20 cellular contexts compared by ENCODE assay signal in the genomic region with DNA sequence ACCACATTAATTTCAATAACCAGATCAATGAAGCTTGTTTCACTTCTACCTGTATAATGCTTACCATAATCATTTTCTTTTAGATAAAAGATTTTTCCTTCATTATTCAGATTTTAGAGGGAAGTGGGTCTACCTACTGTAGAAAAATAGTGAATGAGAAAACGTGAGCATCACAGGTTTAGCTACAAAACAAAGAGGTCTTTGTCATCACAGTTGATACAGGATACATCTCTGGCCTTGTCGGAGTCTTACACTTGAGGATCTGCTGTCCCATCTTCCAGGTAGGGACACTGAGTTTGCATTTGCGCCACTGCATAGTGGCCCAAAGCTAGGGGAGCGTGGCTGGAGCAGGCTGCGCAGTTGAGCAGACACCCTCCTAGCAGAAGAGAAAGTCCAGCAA. TPM values are rescaled to one million over a fixed set of nuclear protein-coding genes. Genes with fewer than 3 reads are reported as not detected.
DNase-seq lines count a peak whose midpoint lies in the region; ATAC-seq, FAIRE-seq and TF ChIP-seq lines count a peak whose summit lies in the region.
"Had no signal": no experiment of that assay in that cellular context is flagged by ENCODE, and none has a peak within 500 bp of the region (broad histone marks: within the 10 kb centered on the region; RNA-seq: fewer than 3 reads in every experiment).

No MANE protein-coding gene starts in this region.

- intact Hi-C loops in HepG2 (cut with micrococcal nuclease; ENCODE audit: unreplicated experiment) (no loop called here), right lobe of liver (cut with DNase I) (no loop called here)

- H3K27me3 Mint-ChIP-seq in immature natural killer cell (ENCODE audit: low read depth in 3 of 3), result peaks cover 9 to 26% (median 12%) of the 10 kb centered on the region in 3 donors

- H3K9ac ChIP-seq in HepG2 (ENCODE audit: insufficient read depth, low read depth, low read length), result no peak overlapping the region
- H3K9ac ChIP-seq: GM23248 had no signal

- H3K4me3 ChIP-seq in HepG2 (replicated peaks in 1 of 3; ENCODE audit: insufficient read depth in 1 of 3, low read depth in 2 of 3, low read length in 3 of 3), result no peak overlapping the region
- no peak overlapping the region for H3K4me3 ChIP-seq in right lobe of liver
- H3K4me3 ChIP-seq: GM23248, SJCRH30 had no signal

- H3K9me3 ChIP-seq in HepG2 (ENCODE audit: low read length) (no peaks in the 10 kb centered on the region), right lobe of liver (no peaks in the 10 kb centered on the region)
- H3K9me3 ChIP-seq: SJCRH30 had no signal

- H3K36me3 ChIP-seq in HepG2 (replicated peaks in 1 of 2; ENCODE audit: control insufficient read depth in 1 of 2, insufficient read depth in 2 of 2, low read length in 2 of 2) (peaks cover 3 to 8% of the 10 kb centered on the region in 2 experiments; a peak in 3 of 5 replicates), right lobe of liver (no peaks in the 10 kb centered on the region)
- H3K36me3 ChIP-seq: SJCRH30 had no signal

- no peak for FAIRE-seq in HepG2 (lab: Jason Lieb, UNC)
- FAIRE-seq: D721Med had no signal

- WGBS in HepG2 (ENCODE audit: low lambda C conversion rate), result 95% methylated on average over 5 of the region's 5 CpGs
- 88% methylated on average over 2 of the region's 5 CpGs for WGBS in right lobe of liver (ENCODE audit: insufficient coverage, low coverage, low lambda C conversion rate, missing lambda C conversion rate)

- no peak overlapping the region for H3K4me2 ChIP-seq in HepG2 (ENCODE audit: low read depth, low read length)

- POLR2A ChIA-PET in HepG2 (lab: Yijun Ruan, JAX) (no interaction called here), RWPE1 (lab: Yijun Ruan, JAX; ENCODE audit: low non-redundant PET) (no interaction called here)

- in situ Hi-C loops in HepG2 (cut with HindIII; ENCODE audit: extremely low pct_ligation_motif_present, low pct_unique_long_range_greater_than_20kb), result no loop called here

- peaks cover 36% of the 10 kb centered on the region for H3K4me1 ChIP-seq in HepG2 (ENCODE audit: insufficient read depth, low read length)
- H3K4me1 ChIP-seq in right lobe of liver, result no peaks in the 10 kb centered on the region
- H3K4me1 ChIP-seq: SJCRH30 had no signal

- no peak for TF ChIP-seq RAD21 in HepG2 (CRISPR knock-in tag; IDR thresholded peaks at IDR 0.05)

- peaks cover 39 to 48% of the 10 kb centered on the region in 2 donors for H3K4me1 Mint-ChIP-seq in immature natural killer cell
- H3K4me1 Mint-ChIP-seq: CD4-positive, CD25-positive, alpha-beta regulatory T cell had no signal

- BruUV-seq in HepG2 (replicated peaks; lab: Mats Ljungman, UMichigan), result no TSS peak

- CTCF ChIA-PET in HepG2 (lab: Yijun Ruan, JAX; ENCODE audit: low intra/inter-chr PET ratio, low total read pairs) (no interaction called here), RWPE1 (lab: Yijun Ruan, JAX) (interaction anchor here (0.7 kb wide), 1 partner anchor 378 kb away, joined by 3 read pairs; no protein-coding TSS in a partner anchor)

- DNase-seq in HepG2 (ENCODE audit: low spot score) (no peak), right lobe of liver (no peak), immature natural killer cell (no peak), RWPE1 (ENCODE audit: low spot score) (no peak), amygdala (lab: John Stamatoyannopoulos, UW) (no peak)
- DNase-seq: ACHN; CD4-positive, CD25-positive, alpha-beta regulatory T cell; GM23248; HCEC 1CT; NCI-H1105 treated with DMSO at 0.1 percent for 48 hours; NCI-H187; NCI-H345; NCI-H526 treated with DMSO at 0.1 percent for 48 hours; SJCRH30 had no signal

- peak overlapping the region; percentile 41 to 85 (median 74) for H3K27ac Mint-ChIP-seq in immature natural killer cell
- H3K27ac Mint-ChIP-seq: CD4-positive, CD25-positive, alpha-beta regulatory T cell had no signal

- peaks cover 0 to 4% (median 0%) of the 10 kb centered on the region in 3 donors for H3K36me3 Mint-ChIP-seq in immature natural killer cell

- TF ChIP-seq CTCF in HepG2 (CRISPR knock-in tag; IDR thresholded peaks at IDR 0.05) (no peak), right lobe of liver (IDR thresholded peaks at IDR 0.05) (no peak), RWPE1 (conservative IDR thresholded peaks at IDR 0.05; ENCODE audit: low read depth) (no peak)

- H3K27me3 ChIP-seq in HepG2 (ENCODE audit: control insufficient read depth in 1 of 2, insufficient read depth in 2 of 2, low read length in 2 of 2) (no peaks in the 10 kb centered on the region; a peak in 1 of 5 replicates), right lobe of liver (no peaks in the 10 kb centered on the region)
- H3K27me3 ChIP-seq: SJCRH30 had no signal

- H3K27ac ChIP-seq in HepG2 (ENCODE audit: extremely low read length, insufficient read depth, low read length) (no peak overlapping the region), right lobe of liver (no peak overlapping the region), RWPE1 (no peak overlapping the region)
- H3K27ac ChIP-seq: GM23248, SJCRH30 had no signal

- TF ChIP-seq EP300 in HepG2 (IDR thresholded peaks at IDR 0.05; ENCODE audit: low read depth in 2 of 2, low read length in 2 of 2), result no peak
- TF ChIP-seq EP300 in HepG2 (CRISPR knock-in tag; IDR thresholded peaks at IDR 0.05; ENCODE audit: borderline replicate concordance), result no peak

- TF ChIP-seq POLR2A in HepG2 (IDR thresholded peaks at IDR 0.05; ENCODE audit: insufficient read depth in 1 of 2, low read depth in 2 of 2, low read length in 2 of 2), result no peak
- no peak for TF ChIP-seq POLR2A in right lobe of liver (IDR thresholded peaks at IDR 0.05)

- no peaks in the 10 kb centered on the region for H3K79me2 ChIP-seq in HepG2 (ENCODE audit: insufficient read depth, low read length)

- H3K4me3 Mint-ChIP-seq in immature natural killer cell, result peak overlapping the region; percentile 68 to 80 (median 73)
- H3K4me3 Mint-ChIP-seq: CD4-positive, CD25-positive, alpha-beta regulatory T cell had no signal

- no peak overlapping the region for H2AFZ ChIP-seq in HepG2 (ENCODE audit: low read length)
- H2AFZ ChIP-seq: GM23248 had no signal

- no peaks in the 10 kb centered on the region for H4K20me1 ChIP-seq in HepG2 (ENCODE audit: insufficient read depth, low read length)

- peaks cover 0 to 3% (median 0%) of the 10 kb centered on the region in 6 donors for H3K9me3 Mint-ChIP-seq in immature natural killer cell
- H3K9me3 Mint-ChIP-seq: CD4-positive, CD25-positive, alpha-beta regulatory T cell had no signal

- ATAC-seq in HepG2 (no peak), right lobe of liver (no peak), HG02798 (IDR thresholded peaks at IDR 0.05; ENCODE audit: poor library complexity, unreplicated experiment) (peak; percentile 7), GM19023 (IDR thresholded peaks at IDR 0.05; ENCODE audit: unreplicated experiment) (no peak)

RNA-seq across cellular contexts. Expression of a gene that starts 0.7 kb away (rescaled TPM):
- total RNA-seq in HepG2 (2016; rRNA removed; fragmentation: Illumina TruSeq; extraction: Trizol) (not detected in 2 replicates), right lobe of liver (not detected)
- not detected in 2 replicates for total RNA-seq in HepG2 (2016; cell fraction: cytosol; rRNA removed; fragmentation: Illumina TruSeq; extraction: Trizol; ENCODE audit: low read depth)
- total RNA-seq in HepG2 (2016; cell fraction: insoluble cytoplasmic fraction; rRNA removed; fragmentation: Illumina TruSeq; extraction: Trizol), result not detected in 2 replicates
- not detected in 2 replicates for total RNA-seq in HepG2 (2016; cell fraction: membrane; rRNA removed; fragmentation: Illumina TruSeq; extraction: Trizol)
- total RNA-seq in HepG2 (2016; cell fraction: nucleus; rRNA removed; fragmentation: Illumina TruSeq; extraction: Trizol), result not detected in 2 replicates
- polyA plus RNA-seq in HepG2 (2011; rRNA removed) (not detected in 2 replicates), immature natural killer cell (not detected)
- not detected in 2 replicates for polyA plus RNA-seq in HepG2 (2011; cell fraction: cytosol; rRNA removed)
- polyA plus RNA-seq in HepG2 (2011; cell fraction: nucleus; rRNA removed), result not detected in 2 replicates
- not detected in 2 replicates for polyA plus RNA-seq in HepG2 (2012)
- not detected in 2 replicates for polyA plus RNA-seq in HepG2 (2016; cell fraction: cytosol; fragmentation: Illumina TruSeq; extraction: Trizol; ENCODE audit: low read depth)
- polyA plus RNA-seq in HepG2 (2016; cell fraction: insoluble cytoplasmic fraction; fragmentation: Illumina TruSeq; extraction: Trizol; ENCODE audit: low read depth), result not detected in 2 replicates
- not detected in 2 replicates for polyA plus RNA-seq in HepG2 (2016; cell fraction: membrane; fragmentation: Illumina TruSeq; extraction: Trizol; ENCODE audit: low read depth)
- polyA plus RNA-seq in HepG2 (2016; cell fraction: nucleus; fragmentation: Illumina TruSeq; extraction: Trizol; ENCODE audit: insufficient read depth, low read depth), result not detected in 2 replicates
- polyA minus RNA-seq in HepG2 (2011; rRNA and poly(A)+ RNA removed; ENCODE audit: low replicate concordance), result not detected in 2 replicates
- not detected in 2 replicates for polyA minus RNA-seq in HepG2 (2011; cell fraction: cytosol; rRNA and poly(A)+ RNA removed)
- not detected in 2 replicates for polyA minus RNA-seq in HepG2 (2011; cell fraction: nucleus; rRNA and poly(A)+ RNA removed)
- total RNA-seq: CD4-positive, CD25-positive, alpha-beta regulatory T cell; G401; GM23248; OCI-LY7; RPMI7951; SJCRH30 had no signal
- polyA plus RNA-seq: CD4-positive, CD25-positive, alpha-beta regulatory T cell; GM23248 had no signal

RNA-seq across cellular contexts. Expression of a gene that starts 1.4 kb away (rescaled TPM):
- total RNA-seq in HepG2 (2016; rRNA removed; fragmentation: Illumina TruSeq; extraction: Trizol) (not detected in 2 replicates), right lobe of liver (not detected)
- total RNA-seq in HepG2 (2016; cell fraction: cytosol; rRNA removed; fragmentation: Illumina TruSeq; extraction: Trizol; ENCODE audit: low read depth), result not detected in 2 replicates
- total RNA-seq in HepG2 (2016; cell fraction: insoluble cytoplasmic fraction; rRNA removed; fragmentation: Illumina TruSeq; extraction: Trizol), result not detected in 2 replicates
- not detected in 2 replicates for total RNA-seq in HepG2 (2016; cell fraction: membrane; rRNA removed; fragmentation: Illumina TruSeq; extraction: Trizol)
- not detected in 2 replicates for total RNA-seq in HepG2 (2016; cell fraction: nucleus; rRNA removed; fragmentation: Illumina TruSeq; extraction: Trizol)
- polyA plus RNA-seq in HepG2 (2011; rRNA removed) (0.07 TPM in 1 of 2 replicates, not detected in the other), immature natural killer cell (under 1 TPM in 1 of 3 donors, not detected in 2; 0.52 TPM)
- 0.03 TPM in 1 of 2 replicates, not detected in the other for polyA plus RNA-seq in HepG2 (2011; cell fraction: cytosol; rRNA removed)
- not detected in 2 replicates for polyA plus RNA-seq in HepG2 (2011; cell fraction: nucleus; rRNA removed)
- 0.90 and 1.0 TPM in 2 replicates for polyA plus RNA-seq in HepG2 (2012)
- not detected in 2 replicates for polyA plus RNA-seq in HepG2 (2016; cell fraction: cytosol; fragmentation: Illumina TruSeq; extraction: Trizol; ENCODE audit: low read depth)
- polyA plus RNA-seq in HepG2 (2016; cell fraction: insoluble cytoplasmic fraction; fragmentation: Illumina TruSeq; extraction: Trizol; ENCODE audit: low read depth), result not detected in 2 replicates
- not detected in 2 replicates for polyA plus RNA-seq in HepG2 (2016; cell fraction: membrane; fragmentation: Illumina TruSeq; extraction: Trizol; ENCODE audit: low read depth)
- polyA plus RNA-seq in HepG2 (2016; cell fraction: nucleus; fragmentation: Illumina TruSeq; extraction: Trizol; ENCODE audit: insufficient read depth, low read depth), result not detected in 2 replicates
- not detected in 2 replicates for polyA minus RNA-seq in HepG2 (2011; rRNA and poly(A)+ RNA removed; ENCODE audit: low replicate concordance)
- not detected in 2 replicates for polyA minus RNA-seq in HepG2 (2011; cell fraction: cytosol; rRNA and poly(A)+ RNA removed)
- 0.13 TPM in 1 of 2 replicates, not detected in the other for polyA minus RNA-seq in HepG2 (2011; cell fraction: nucleus; rRNA and poly(A)+ RNA removed)
- total RNA-seq: CD4-positive, CD25-positive, alpha-beta regulatory T cell; G401; GM23248; OCI-LY7; RPMI7951; SJCRH30 had no signal
- polyA plus RNA-seq: CD4-positive, CD25-positive, alpha-beta regulatory T cell; GM23248 had no signal
